In genomic region chr4:44016582-44017421, GRCh38 we compare ENCODE assay signal across 14 cellular contexts.
DNase-seq lines count a peak whose midpoint lies in the region; ATAC-seq and TF ChIP-seq lines count a peak whose summit lies in the region.
"Had no signal": no experiment of that assay in that cellular context is flagged by ENCODE, and none has a peak within 500 bp of the region (broad histone marks: within the 10 kb centered on the region; RNA-seq: fewer than 3 reads in every experiment).

No MANE protein-coding gene starts in this region.

- H2AFZ ChIP-seq in mammary epithelial cell (ENCODE audit: low read depth, low read length) = no peak overlapping the region

- peak; percentile 9 for DNase-seq in DMS153 treated with DMSO at 0.1 percent for 48 hours (lab: John Stamatoyannopoulos, UW; ENCODE audit: unreplicated experiment)
- peak; percentile 87 for DNase-seq in H4 (ENCODE audit: low spot score)
- DNase-seq in NCI-H69 (lab: John Stamatoyannopoulos, UW) = peak; percentile 44
- no peak for DNase-seq in mammary epithelial cell
- DNase-seq in midbrain (lab: John Stamatoyannopoulos, UW) = no peak
- DNase-seq in effector memory CD8-positive, alpha-beta T cell = no peak
- DNase-seq in activated T-cell treated with anti-CD3 and anti-CD28 coated beads, Interleukin-2, amount 50 U/mL, for 1 hour = no peak
- DNase-seq: activated CD4-positive, alpha-beta T cell treated with anti-CD3 and anti-CD28 coated beads for 1 hour; CD8-positive, alpha-beta memory T cell; NCI-H2171 treated with DMSO at 0.1 percent for 48 hours; SIG-M5 had no signal

- no peak overlapping the region for H3K27ac ChIP-seq in mammary epithelial cell (ENCODE audit: insufficient read depth, low read depth, low read length)
- H3K27ac ChIP-seq: left lung, thoracic aorta had no signal

- H3K79me2 ChIP-seq in mammary epithelial cell (ENCODE audit: insufficient read depth, low read length) = no peaks in the 10 kb centered on the region

- 81% methylated on average over 11 of the region's 18 CpGs for WGBS in mammary epithelial cell (ENCODE audit: low coverage, missing lambda C conversion rate)

- in situ Hi-C loops in mammary epithelial cell (cut with MboI; ENCODE audit: low sequenced_read_pairs in 2 of 2) = no loop called here

- intact Hi-C loops in mammary epithelial cell (cut with micrococcal nuclease) = no loop called here

- H3K4me1 ChIP-seq in mammary epithelial cell (ENCODE audit: insufficient read depth, low read length) = no peaks in the 10 kb centered on the region
- H3K4me1 ChIP-seq: left lung had no signal

- TSS peak; percentile 46 for BruUV-seq in mammary epithelial cell (replicated peaks; lab: Mats Ljungman, UMichigan)

- H3K4me1 Mint-ChIP-seq in effector memory CD8-positive, alpha-beta T cell (ENCODE audit: low read depth in 2 of 2) = no peaks in the 10 kb centered on the region
- H3K4me1 Mint-ChIP-seq: CD8-positive, alpha-beta memory T cell had no signal

- peaks cover 0 to 21% of the 10 kb centered on the region in 2 donors for H3K9me3 Mint-ChIP-seq in effector memory CD8-positive, alpha-beta T cell

- no peak for TF ChIP-seq CTCF in mammary epithelial cell (conservative IDR thresholded peaks at IDR 0.05 in 1 of 2, IDR thresholded peaks at IDR 0.05 in 1 of 2; ENCODE audit: extremely low read depth in 1 of 2, insufficient read depth in 1 of 2, low read depth in 1 of 2, low read length in 2 of 2)

- no peak overlapping the region for H3K4me3 ChIP-seq in mammary epithelial cell (replicated peaks in 1 of 3; ENCODE audit: insufficient read depth in 1 of 3, low read depth in 2 of 3, low read length in 3 of 3)
- H3K4me3 ChIP-seq: left lung, thoracic aorta had no signal

- H3K4me2 ChIP-seq in mammary epithelial cell (ENCODE audit: insufficient read depth, low read depth, low read length) = no peak overlapping the region

- ATAC-seq in HG03025 (IDR thresholded peaks at IDR 0.05; ENCODE audit: low FRiP score, unreplicated experiment) = no peak
- ATAC-seq in effector memory CD8-positive, alpha-beta T cell (replicated peaks) = no peak
- ATAC-seq: left lung had no signal

- no peaks in the 10 kb centered on the region for H3K27me3 ChIP-seq in mammary epithelial cell (ENCODE audit: insufficient read depth, low read length)
- H3K27me3 ChIP-seq: left lung had no signal

- no peak overlapping the region for H3K4me3 Mint-ChIP-seq in effector memory CD8-positive, alpha-beta T cell
- H3K4me3 Mint-ChIP-seq: CD8-positive, alpha-beta memory T cell had no signal

- CTCF ChIA-PET in mammary epithelial cell (lab: Charles Lee; ENCODE audit: low non-redundant PET) = no interaction called here

- no peaks in the 10 kb centered on the region for H3K36me3 ChIP-seq in mammary epithelial cell (ENCODE audit: insufficient read depth, low read length)
- H3K36me3 ChIP-seq: left lung, thoracic aorta had no signal

- H3K27ac Mint-ChIP-seq in effector memory CD8-positive, alpha-beta T cell = no peak overlapping the region
- H3K27ac Mint-ChIP-seq: CD8-positive, alpha-beta memory T cell had no signal

- no peak overlapping the region for H3K9ac ChIP-seq in mammary epithelial cell (ENCODE audit: insufficient read depth, low read length)

- no peaks in the 10 kb centered on the region for H3K27me3 Mint-ChIP-seq in effector memory CD8-positive, alpha-beta T cell
- H3K27me3 Mint-ChIP-seq: CD8-positive, alpha-beta memory T cell had no signal

- H3K9me3 ChIP-seq in mammary epithelial cell (replicated peaks; ENCODE audit: insufficient read depth, low read length) = no peaks in the 10 kb centered on the region
- H3K9me3 ChIP-seq: thoracic aorta had no signal

- dilution Hi-C loops in mammary epithelial cell (cut with HindIII; ENCODE audit: low sequenced_read_pairs) = no loop called here

- H4K20me1 ChIP-seq in mammary epithelial cell (ENCODE audit: insufficient read depth, low read length) = no peaks in the 10 kb centered on the region

- H3K36me3 Mint-ChIP-seq in effector memory CD8-positive, alpha-beta T cell (ENCODE audit: insufficient read depth) = no peaks in the 10 kb centered on the region
- H3K36me3 Mint-ChIP-seq: CD8-positive, alpha-beta memory T cell had no signal

Comparison
In these comparisons a context has a peak if more than half of its experiments do, and no peak if none do; other contexts are left out.
1. DNase-seq: peak in DMS153 treated with DMSO at 0.1 percent for 48 hours (single experiment), H4 (single experiment) and NCI-H69 (single experiment); none in mammary epithelial cell (single experiment), midbrain (single experiment), effector memory CD8-positive, alpha-beta T cell (0 of 3) and activated T-cell treated with anti-CD3 and anti-CD28 coated beads, Interleukin-2, amount 50 U/mL, for 1 hour (single experiment).